In the genomic region with DNA sequence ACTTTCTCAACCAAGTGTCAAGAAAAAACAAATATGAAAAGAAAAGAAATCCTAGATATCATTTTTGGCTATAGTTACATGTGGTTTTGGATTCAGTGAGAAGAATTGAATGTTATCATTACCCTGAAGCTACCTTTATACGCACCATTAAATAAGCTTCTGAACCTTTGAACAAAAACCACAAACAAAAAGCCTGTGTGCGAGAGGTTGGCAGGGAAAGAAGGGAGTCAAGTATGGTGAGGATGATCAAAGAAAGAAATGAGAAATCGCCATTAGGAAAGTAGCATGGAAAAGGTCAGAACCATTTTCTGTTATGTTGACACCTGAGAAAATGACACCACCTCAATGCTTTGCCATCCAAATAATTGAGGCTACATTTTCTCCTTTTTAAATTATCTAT, we compare ENCODE assay signal across 12 cellular contexts. TPM values are rescaled to one million over a fixed set of nuclear protein-coding genes. Genes with fewer than 3 reads are reported as not detected.
DNase-seq lines count a peak whose midpoint lies in the region; ATAC-seq and TF ChIP-seq lines count a peak whose summit lies in the region.
"Had no signal": no experiment of that assay in that cellular context is flagged by ENCODE, and none has a peak within 500 bp of the region (broad histone marks: within the 10 kb centered on the region; RNA-seq: fewer than 3 reads in every experiment).

No MANE protein-coding gene starts in this region.

- no peaks in the 10 kb centered on the region for H3K9me3 ChIP-seq in MG63
- H3K9me3 ChIP-seq: vagina had no signal

- H3K36me3 ChIP-seq in MG63: peaks cover 4% of the 10 kb centered on the region; the same call in 1 of the 2 replicates
- H3K36me3 ChIP-seq: vagina had no signal

- TF ChIP-seq CTCF in VCaP (conservative IDR thresholded peaks at IDR 0.05): no peak
- no peak for TF ChIP-seq CTCF in neural crest cell (conservative IDR thresholded peaks at IDR 0.05)

- H3K4me1 Mint-ChIP-seq in neural crest cell: peaks cover 54% of the 10 kb centered on the region

- peak overlapping the region; percentile 90; the same call in 1 of the 2 replicates for H3K27ac ChIP-seq in VCaP
- H3K27ac ChIP-seq: vagina had no signal

- H3K4me3 Mint-ChIP-seq in neural crest cell: no peak overlapping the region

- H3K9me3 Mint-ChIP-seq in neural crest cell: no peaks in the 10 kb centered on the region

- DNase-seq in NCI-H146 (lab: John Stamatoyannopoulos, UW) (peak; percentile 47), NCI-H146 treated with DMSO at 0.1 percent for 48 hours (lab: John Stamatoyannopoulos, UW; ENCODE audit: unreplicated experiment) (no peak), MG63 (no peak), neural crest cell (ENCODE audit: low read depth, low spot score) (no peak), AG08395 (ENCODE audit: low spot score) (no peak), A172 (ENCODE audit: low spot score) (no peak)
- DNase-seq: activated CD4-positive, CD25-positive, alpha-beta regulatory T cell treated with anti-CD3 and anti-CD28 coated beads, Interleukin-2, amount 50 U/mL, for 72 hours; AML-193; islet precursor cell had no signal

- peak overlapping the region; percentile 72 for H3K4me3 ChIP-seq in MG63

- no peaks in the 10 kb centered on the region for H3K27me3 ChIP-seq in MG63
- H3K27me3 ChIP-seq: vagina had no signal

- no peaks in the 10 kb centered on the region for H3K36me3 Mint-ChIP-seq in neural crest cell (ENCODE audit: low read depth)

- peak overlapping the region; percentile 96 for H3K27ac Mint-ChIP-seq in neural crest cell (ENCODE audit: unreplicated experiment)

- H3K27me3 Mint-ChIP-seq in neural crest cell (ENCODE audit: low read depth): no peaks in the 10 kb centered on the region

- no peak for ATAC-seq in HG02623 (IDR thresholded peaks at IDR 0.05; ENCODE audit: unreplicated experiment)

RNA-seq across cellular contexts. Expression of a gene that starts 1.2 kb away (rescaled TPM):
- 7.3 and 10.3 TPM in 2 replicates for total RNA-seq in MG63 (2014; rRNA removed; shearing (Covaris generic); ENCODE audit: low replicate concordance)
- total RNA-seq in neural crest cell: 18.7 and 19.2 TPM in 2 replicates
- 23.8 and 61.0 TPM in 2 replicates for total RNA-seq in A172 (2014; rRNA removed; shearing (Covaris generic))
